7 cellular contexts compared by ENCODE assay signal in genomic region chr3:50557106-50557505, GRCh38.
"Had no signal": no experiment of that assay in that cellular context is flagged by ENCODE, and none has a peak within 500 bp of the region (broad histone marks: within the 10 kb centered on the region; RNA-seq: fewer than 3 reads in every experiment).

No MANE protein-coding gene starts in this region.

- FAIRE-seq: H1, H54, HTR-8/SVneo, K562 had no signal

- H3K9me3 Mint-ChIP-seq: GM23338, H9 had no signal

- H3K4me3 ChIP-seq: GM23338, K562 had no signal

- H2AFZ ChIP-seq: GM23338 had no signal

- DNase-seq: H9, HCEC 1CT had no signal

- H3K4me3 Mint-ChIP-seq: GM23338, H9 had no signal

- ATAC-seq: GM23338, K562 had no signal

- H3K27ac Mint-ChIP-seq: GM23338, H9 had no signal

- H3K4me2 ChIP-seq: GM23338 had no signal
